33 cellular contexts compared by ENCODE assay signal in genomic region chr13:36665630-36666029, GRCh38. TPM values are rescaled to one million over a fixed set of nuclear protein-coding genes. Genes with fewer than 3 reads are reported as not detected.
"Had no signal": no experiment of that assay in that cellular context is flagged by ENCODE, and none has a peak within 500 bp of the region (broad histone marks: within the 10 kb centered on the region; RNA-seq: fewer than 3 reads in every experiment).

No MANE protein-coding gene starts in this region.

- H3K9me3 ChIP-seq: adrenal gland, body of pancreas, esophagus muscularis mucosa, gastrocnemius medialis, heart left ventricle had no signal

- H3K27me3 ChIP-seq: adrenal gland, body of pancreas, foreskin keratinocyte, gastrocnemius medialis had no signal

- DNase-seq: activated CD4-positive, alpha-beta memory T cell treated with anti-CD3 and anti-CD28 coated beads for 36 hours; activated CD4-positive, alpha-beta T cell treated with anti-CD3 and anti-CD28 coated beads for 36 hours; activated CD4-positive, alpha-beta T cell treated with anti-CD3 and anti-CD28 coated beads, Interleukin-2, amount 10 ng/mL, durations not matched to agents 24 days and 14 days; activated CD4-positive, CD25-positive, alpha-beta regulatory T cell; activated CD4-positive, CD25-positive, alpha-beta regulatory T cell treated with anti-CD3 and anti-CD28 coated beads, Interleukin-2, amount 50 U/mL, for 72 hours; activated CD8-positive, alpha-beta memory T cell treated with anti-CD3 and anti-CD28 coated beads, Interleukin-2, amount 10 ng/mL, durations not matched to agents 7 days and 5 days; activated CD8-positive, alpha-beta memory T cell treated with anti-CD3 and anti-CD28 coated beads, Interleukin-2, amount 50 U/mL, for 4 hours; activated CD8-positive, alpha-beta T cell treated with anti-CD3 and anti-CD28 coated beads, Interleukin-2, amount 10 ng/mL, durations not matched to agents 7 days and 5 days; activated effector memory CD4-positive, alpha-beta T cell treated with anti-CD3 and anti-CD28 coated beads, Interleukin-2, amount 50 U/mL, for 16 hours; activated naive CD4-positive, alpha-beta T cell treated with anti-CD3 and anti-CD28 coated beads for 36 hours; activated naive CD8-positive, alpha-beta T cell treated with anti-CD3 and anti-CD28 coated beads for 36 hours; activated naive CD8-positive, alpha-beta T cell treated with anti-CD3 and anti-CD28 coated beads, Interleukin-2, amount 50 U/mL, for 24 hours; activated T-cell treated with anti-CD3 and anti-CD28 coated beads, Interleukin-2, amount 50 U/mL, for 1 hour; activated T-cell treated with anti-CD3 and anti-CD28 coated beads, Interleukin-2, amount 50 U/mL, for 48 hours; adrenal gland; amygdala; aorta; body of pancreas; caudate nucleus; cortex of kidney; dermis blood vessel endothelial cell; effector CD4-positive, alpha-beta T cell; effector memory CD8-positive, alpha-beta T cell; erythroblast; foreskin keratinocyte; gastrocnemius medialis; glutamatergic neuron; heart left ventricle had no signal

- H3K4me1 ChIP-seq: adrenal gland, body of pancreas, esophagus muscularis mucosa, foreskin keratinocyte, gastrocnemius medialis, heart left ventricle had no signal

- H3K36me3 ChIP-seq: adrenal gland, esophagus muscularis mucosa, gastrocnemius medialis, heart left ventricle had no signal

- H3K4me3 ChIP-seq: adrenal gland, body of pancreas, esophagus muscularis mucosa, gastrocnemius medialis, heart left ventricle had no signal

- H3K27ac ChIP-seq: adrenal gland, body of pancreas, esophagus muscularis mucosa, foreskin keratinocyte, gastrocnemius medialis, heart left ventricle had no signal

RNA-seq across cellular contexts. Expression of gene SERTM1, which starts 8.2 kb away (rescaled TPM):
- total RNA-seq: activated CD4-positive, alpha-beta memory T cell treated with anti-CD3 and anti-CD28 coated beads for 36 hours; activated CD4-positive, alpha-beta T cell treated with anti-CD3 and anti-CD28 coated beads for 36 hours; activated CD8-positive, alpha-beta memory T cell treated with anti-CD3 and anti-CD28 coated beads for 36 hours; activated CD8-positive, alpha-beta memory T cell treated with anti-CD3 and anti-CD28 coated beads, Interleukin-2, amount 10 ng/mL, durations not matched to agents 7 days and 5 days; activated CD8-positive, alpha-beta T cell treated with anti-CD3 and anti-CD28 coated beads, Interleukin-2, amount 10 ng/mL, durations not matched to agents 7 days and 5 days; activated naive CD4-positive, alpha-beta T cell treated with anti-CD3 and anti-CD28 coated beads for 36 hours; activated naive CD8-positive, alpha-beta T cell treated with anti-CD3 and anti-CD28 coated beads for 36 hours; activated T-helper 1 cell treated with anti-CD3 and anti-CD28 coated beads, Interleukin-12 subunit alpha, Interleukin-12 subunit beta, Interleukin-2, Interleukin-4 antibody, amounts not matched to agents 30 ng/mL and 10 ng/mL and 1 ng/mL, durations not matched to agents 14 hours and 24 hours and 36 hours; activated T-helper 2 cell treated with anti-CD3 and anti-CD28 coated beads, Interferon-gamma antibody, Interleukin-2, Interleukin-4, amounts not matched to agents 10 μg/mL and 5 μg/mL and 100 μg/mL, durations not matched to agents 14 hours and 24 hours and 36 hours; chondrocyte; foreskin keratinocyte; gastrocnemius medialis had no signal
